In the genomic region with DNA sequence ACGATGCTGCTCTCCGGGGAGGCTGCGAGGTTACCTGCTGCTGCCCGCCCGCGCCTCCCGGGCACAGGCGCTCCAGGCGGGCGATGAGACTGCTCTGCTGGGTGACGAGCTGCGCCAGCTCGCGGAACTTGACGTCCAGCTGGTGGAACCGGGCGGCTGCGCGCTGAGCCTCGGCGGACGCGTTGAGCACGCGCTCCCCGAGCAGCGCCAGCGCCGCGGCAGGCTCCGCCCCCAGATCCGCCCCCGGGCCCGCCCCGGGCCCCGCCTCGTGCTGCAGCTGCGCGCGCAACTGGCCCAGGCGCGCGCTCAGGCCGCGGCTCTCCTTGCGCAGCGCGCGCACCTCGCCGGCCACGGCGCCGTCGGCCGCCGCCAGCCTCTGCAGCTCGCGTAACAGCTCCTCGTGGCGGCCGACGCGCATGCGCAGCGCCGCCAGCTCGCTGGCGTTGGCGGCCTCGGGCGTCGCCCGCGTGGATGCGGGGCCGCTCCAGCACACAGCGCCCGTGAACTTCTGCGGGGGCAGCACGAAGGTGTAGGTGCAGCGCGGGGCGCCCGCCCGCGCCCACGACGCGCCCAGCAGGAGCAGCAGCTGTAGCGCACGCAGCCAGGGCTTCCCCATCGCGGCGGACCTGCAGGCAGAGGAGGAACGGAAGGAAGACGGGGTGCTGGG, we compare ENCODE assay signal across 1 cellular context.
A peak's percentile ranks its signal among the peaks of the same experiment; 100 is the strongest.
TF ChIP-seq lines count a peak whose summit lies in the region.

No MANE protein-coding gene starts in this region.

TF ChIP-seq in HCT116, 20 proteins besides CTCF, POLR2A, EP300 and RAD21:
- no peak for TF ChIP-seq ZBTB33 (IDR thresholded peaks at IDR 0.05; ENCODE audit: extremely low read depth, insufficient replicate concordance, low read length)
- peak; percentile 98 for TF ChIP-seq MAX (IDR thresholded peaks at IDR 0.05)
- TF ChIP-seq EZH2 (IDR thresholded peaks at IDR 0.05), result no peak
- TF ChIP-seq SIN3A (IDR thresholded peaks at IDR 0.05; ENCODE audit: low read depth), result no peak
- TF ChIP-seq, protein P1, sequence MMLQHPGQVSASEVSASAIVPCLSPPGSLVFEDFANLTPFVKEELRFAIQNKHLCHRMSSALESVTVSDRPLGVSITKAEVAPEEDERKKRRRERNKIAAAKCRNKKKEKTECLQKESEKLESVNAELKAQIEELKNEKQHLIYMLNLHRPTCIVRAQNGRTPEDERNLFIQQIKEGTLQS (IDR thresholded peaks at IDR 0.05), result no peak
- TF ChIP-seq TCF7L2 (IDR thresholded peaks at IDR 0.05; ENCODE audit: borderline replicate concordance, extremely low read depth, insufficient read depth, insufficient read length), result peak; percentile 10
- TF ChIP-seq SRF (IDR thresholded peaks at IDR 0.05; ENCODE audit: low read depth), result no peak
- TF ChIP-seq, protein P2, sequence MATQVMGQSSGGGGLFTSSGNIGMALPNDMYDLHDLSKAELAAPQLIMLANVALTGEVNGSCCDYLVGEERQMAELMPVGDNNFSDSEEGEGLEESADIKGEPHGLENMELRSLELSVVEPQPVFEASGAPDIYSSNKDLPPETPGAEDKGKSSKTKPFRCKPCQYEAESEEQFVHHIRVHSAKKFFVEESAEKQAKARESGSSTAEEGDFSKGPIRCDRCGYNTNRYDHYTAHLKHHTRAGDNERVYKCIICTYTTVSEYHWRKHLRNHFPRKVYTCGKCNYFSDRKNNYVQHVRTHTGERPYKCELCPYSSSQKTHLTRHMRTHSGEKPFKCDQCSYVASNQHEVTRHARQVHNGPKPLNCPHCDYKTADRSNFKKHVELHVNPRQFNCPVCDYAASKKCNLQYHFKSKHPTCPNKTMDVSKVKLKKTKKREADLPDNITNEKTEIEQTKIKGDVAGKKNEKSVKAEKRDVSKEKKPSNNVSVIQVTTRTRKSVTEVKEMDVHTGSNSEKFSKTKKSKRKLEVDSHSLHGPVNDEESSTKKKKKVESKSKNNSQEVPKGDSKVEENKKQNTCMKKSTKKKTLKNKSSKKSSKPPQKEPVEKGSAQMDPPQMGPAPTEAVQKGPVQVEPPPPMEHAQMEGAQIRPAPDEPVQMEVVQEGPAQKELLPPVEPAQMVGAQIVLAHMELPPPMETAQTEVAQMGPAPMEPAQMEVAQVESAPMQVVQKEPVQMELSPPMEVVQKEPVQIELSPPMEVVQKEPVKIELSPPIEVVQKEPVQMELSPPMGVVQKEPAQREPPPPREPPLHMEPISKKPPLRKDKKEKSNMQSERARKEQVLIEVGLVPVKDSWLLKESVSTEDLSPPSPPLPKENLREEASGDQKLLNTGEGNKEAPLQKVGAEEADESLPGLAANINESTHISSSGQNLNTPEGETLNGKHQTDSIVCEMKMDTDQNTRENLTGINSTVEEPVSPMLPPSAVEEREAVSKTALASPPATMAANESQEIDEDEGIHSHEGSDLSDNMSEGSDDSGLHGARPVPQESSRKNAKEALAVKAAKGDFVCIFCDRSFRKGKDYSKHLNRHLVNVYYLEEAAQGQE (IDR thresholded peaks at IDR 0.05; ENCODE audit: low read depth), result no peak
- TF ChIP-seq ZFX (IDR thresholded peaks at IDR 0.05), result peak; percentile 57; the same call in 1 of the 2 replicates
- no peak for TF ChIP-seq ZNF274 (IDR thresholded peaks at IDR 0.05; ENCODE audit: low read depth, low read length)
- TF ChIP-seq YY1 (IDR thresholded peaks at IDR 0.05; ENCODE audit: extremely low read depth, insufficient replicate concordance, low read depth, low read length), result no peak
- no peak for TF ChIP-seq EZH2phosphoT487 (IDR thresholded peaks at IDR 0.05; ENCODE audit: borderline replicate concordance)
- no peak for TF ChIP-seq JUND (IDR thresholded peaks at IDR 0.05)
- no peak for TF ChIP-seq SP1 (IDR thresholded peaks at IDR 0.05; ENCODE audit: low read depth)
- no peak; the same call in 1 of the 2 replicates for TF ChIP-seq CBX3 (IDR thresholded peaks at IDR 0.05; ENCODE audit: low read depth)
- peak; percentile 69 for TF ChIP-seq POLR2AphosphoS5 (IDR thresholded peaks at IDR 0.05; ENCODE audit: low read depth, low read length)
- TF ChIP-seq CEBPB (IDR thresholded peaks at IDR 0.05; ENCODE audit: low read depth), result no peak
- no peak for TF ChIP-seq ELF1 (IDR thresholded peaks at IDR 0.05; ENCODE audit: borderline replicate concordance, low read depth)
- TF ChIP-seq EGR1 (IDR thresholded peaks at IDR 0.05; ENCODE audit: low read depth), result no peak
- no peak for TF ChIP-seq FOSL1 (IDR thresholded peaks at IDR 0.05; ENCODE audit: low read depth)
